ENCODE assay signal across 33 cellular contexts in genomic region chr9:108182270-108182669, GRCh38.
"Had no signal": no experiment of that assay in that cellular context is flagged by ENCODE, and none has a peak within 500 bp of the region (broad histone marks: within the 10 kb centered on the region; RNA-seq: fewer than 3 reads in every experiment).

No MANE protein-coding gene starts in this region.

- H3K27me3 ChIP-seq: adrenal gland, body of pancreas, brain microvascular endothelial cell, breast epithelium had no signal

- H3K4me3 Mint-ChIP-seq: activated CD4-positive, alpha-beta memory T cell treated with anti-CD3 and anti-CD28 coated beads, Interleukin-2, amount 10 ng/mL, durations not matched to agents 7 days and 5 days; activated CD4-positive, alpha-beta T cell treated with anti-CD3 and anti-CD28 coated beads for 36 hours; activated CD4-positive, alpha-beta T cell treated with anti-CD3 and anti-CD28 coated beads, Interleukin-2, amount 10 ng/mL, durations not matched to agents 7 days and 5 days; activated naive CD4-positive, alpha-beta T cell treated with anti-CD3 and anti-CD28 coated beads for 36 hours; activated naive CD8-positive, alpha-beta T cell treated with anti-CD3 and anti-CD28 coated beads for 36 hours; activated T-cell treated with anti-CD3 and anti-CD28 coated beads, Interleukin-2, amount 50 U/mL, for 4 hours; activated T-cell treated with anti-CD3 and anti-CD28 coated beads, Interleukin-2, amount 50 U/mL, for 72 hours; activated T-helper 1 cell treated with anti-CD3 and anti-CD28 coated beads, Interleukin-12 subunit alpha, Interleukin-12 subunit beta, Interleukin-2, Interleukin-4 antibody, amounts not matched to agents 30 ng/mL and 10 ng/mL and 1 ng/mL, durations not matched to agents 14 hours and 24 hours and 36 hours; activated T-helper 17 cell treated with anti-CD3 and anti-CD28 coated beads, Interleukin-2, amount 50 U/mL, for 72 hours; T-cell; T-helper 17 cell; WTC11 had no signal

- H3K36me3 Mint-ChIP-seq: activated naive CD4-positive, alpha-beta T cell treated with anti-CD3 and anti-CD28 coated beads, Interleukin-2, amount 50 U/mL, for 72 hours; activated naive CD8-positive, alpha-beta T cell treated with anti-CD3 and anti-CD28 coated beads for 36 hours; T-cell; WTC11 had no signal

- H3K4me1 ChIP-seq: adrenal gland, body of pancreas had no signal

- H3K4me1 Mint-ChIP-seq: activated CD4-positive, alpha-beta memory T cell treated with anti-CD3 and anti-CD28 coated beads, Interleukin-2, amount 10 ng/mL, durations not matched to agents 7 days and 5 days; activated CD4-positive, alpha-beta T cell treated with anti-CD3 and anti-CD28 coated beads for 36 hours; activated CD4-positive, alpha-beta T cell treated with anti-CD3 and anti-CD28 coated beads, Interleukin-2, amount 10 ng/mL, durations not matched to agents 7 days and 5 days; activated naive CD8-positive, alpha-beta T cell treated with anti-CD3 and anti-CD28 coated beads for 36 hours; activated T-helper 17 cell treated with anti-CD3 and anti-CD28 coated beads, Interleukin-2, amount 50 U/mL, for 72 hours; T-cell; T-helper 17 cell; WTC11 had no signal

- H3K9me3 Mint-ChIP-seq: activated CD4-positive, alpha-beta memory T cell treated with anti-CD3 and anti-CD28 coated beads, Interleukin-2, amount 10 ng/mL, durations not matched to agents 7 days and 5 days; activated CD4-positive, alpha-beta T cell treated with anti-CD3 and anti-CD28 coated beads, Interleukin-2, amount 10 ng/mL, durations not matched to agents 7 days and 5 days; activated naive CD4-positive, alpha-beta T cell treated with anti-CD3 and anti-CD28 coated beads for 36 hours; activated T-cell treated with anti-CD3 and anti-CD28 coated beads, Interleukin-2, amount 50 U/mL, for 4 hours; activated T-helper 1 cell treated with anti-CD3 and anti-CD28 coated beads, Interleukin-12 subunit alpha, Interleukin-12 subunit beta, Interleukin-2, Interleukin-4 antibody, amounts not matched to agents 30 ng/mL and 10 ng/mL and 1 ng/mL, durations not matched to agents 14 hours and 24 hours and 36 hours had no signal

- H3K36me3 ChIP-seq: adrenal gland, brain microvascular endothelial cell, breast epithelium, WERI-Rb-1 had no signal

- ATAC-seq: activated CD4-positive, alpha-beta T cell treated with anti-CD3 and anti-CD28 coated beads for 36 hours; activated naive CD4-positive, alpha-beta T cell treated with anti-CD3 and anti-CD28 coated beads, Interleukin-2, amount 50 U/mL, for 72 hours; activated T-cell treated with anti-CD3 and anti-CD28 coated beads, Interleukin-2, amount 50 U/mL, for 4 hours; activated T-cell treated with anti-CD3 and anti-CD28 coated beads, Interleukin-2, amount 50 U/mL, for 72 hours; activated T-helper 17 cell treated with anti-CD3 and anti-CD28 coated beads, Interleukin-2, amount 50 U/mL, for 72 hours; body of pancreas; T-cell; T-helper 17 cell; WTC11 had no signal

- DNase-seq: activated CD4-positive, alpha-beta memory T cell treated with anti-CD3 and anti-CD28 coated beads, Interleukin-2, amount 10 ng/mL, durations not matched to agents 7 days and 5 days; activated CD4-positive, alpha-beta T cell treated with anti-CD3 and anti-CD28 coated beads for 1 hour; activated CD4-positive, alpha-beta T cell treated with anti-CD3 and anti-CD28 coated beads for 36 hours; activated CD4-positive, alpha-beta T cell treated with anti-CD3 and anti-CD28 coated beads for 48 hours; activated CD4-positive, alpha-beta T cell treated with anti-CD3 and anti-CD28 coated beads, Interleukin-2, amount 10 ng/mL, durations not matched to agents 7 days and 5 days; activated CD4-positive, alpha-beta T cell treated with anti-CD3 and anti-CD28 coated beads, Interleukin-2, amount 50 U/mL, for 48 hours; activated CD4-positive, CD25-positive, alpha-beta regulatory T cell; activated CD8-positive, alpha-beta memory T cell treated with anti-CD3 and anti-CD28 coated beads, Interleukin-2, amount 50 U/mL, for 4 hours; activated effector memory CD4-positive, alpha-beta T cell treated with anti-CD3 and anti-CD28 coated beads, Interleukin-2, amount 50 U/mL, for 16 hours; activated gamma-delta T cell treated with Interleukin-2 at 50 U/mL for 16 hours; activated naive CD4-positive, alpha-beta T cell; activated naive CD4-positive, alpha-beta T cell treated with anti-CD3 and anti-CD28 coated beads for 36 hours; activated naive CD4-positive, alpha-beta T cell treated with anti-CD3 and anti-CD28 coated beads, Interleukin-2, amount 50 U/mL, for 16 hours; activated naive CD8-positive, alpha-beta T cell treated with anti-CD3 and anti-CD28 coated beads for 36 hours; activated T-cell treated with anti-CD3 and anti-CD28 coated beads for 4 hours; activated T-cell treated with anti-CD3 and anti-CD28 coated beads, Interleukin-2, amount 50 U/mL, for 1 hour; activated T-cell treated with anti-CD3 and anti-CD28 coated beads, Interleukin-2, amount 50 U/mL, for 4 hours; activated T-cell treated with anti-CD3 and anti-CD28 coated beads, Interleukin-2, amount 50 U/mL, for 72 hours; adrenal gland; amniotic stem cell; aorta; body of pancreas; central memory CD4-positive, alpha-beta T cell; T-cell; T-helper 17 cell; T1000; WERI-Rb-1 had no signal

- H3K27ac Mint-ChIP-seq: activated CD4-positive, alpha-beta memory T cell treated with anti-CD3 and anti-CD28 coated beads, Interleukin-2, amount 10 ng/mL, durations not matched to agents 7 days and 5 days; activated CD4-positive, alpha-beta T cell treated with anti-CD3 and anti-CD28 coated beads for 36 hours; activated CD4-positive, alpha-beta T cell treated with anti-CD3 and anti-CD28 coated beads, Interleukin-2, amount 10 ng/mL, durations not matched to agents 7 days and 5 days; activated naive CD4-positive, alpha-beta T cell treated with anti-CD3 and anti-CD28 coated beads for 36 hours; activated naive CD4-positive, alpha-beta T cell treated with anti-CD3 and anti-CD28 coated beads, Interleukin-2, amount 50 U/mL, for 72 hours; activated naive CD8-positive, alpha-beta T cell treated with anti-CD3 and anti-CD28 coated beads for 36 hours; activated T-cell treated with anti-CD3 and anti-CD28 coated beads, Interleukin-2, amount 50 U/mL, for 72 hours; activated T-helper 1 cell treated with anti-CD3 and anti-CD28 coated beads, Interleukin-12 subunit alpha, Interleukin-12 subunit beta, Interleukin-2, Interleukin-4 antibody, amounts not matched to agents 30 ng/mL and 10 ng/mL and 1 ng/mL, durations not matched to agents 14 hours and 24 hours and 36 hours; activated T-helper 17 cell treated with anti-CD3 and anti-CD28 coated beads, Interleukin-2, amount 50 U/mL, for 72 hours; T-cell; T-helper 17 cell; WTC11 had no signal

- H3K27me3 Mint-ChIP-seq: activated CD4-positive, alpha-beta memory T cell treated with anti-CD3 and anti-CD28 coated beads, Interleukin-2, amount 10 ng/mL, durations not matched to agents 7 days and 5 days; activated CD4-positive, alpha-beta T cell treated with anti-CD3 and anti-CD28 coated beads for 36 hours; activated CD4-positive, alpha-beta T cell treated with anti-CD3 and anti-CD28 coated beads, Interleukin-2, amount 10 ng/mL, durations not matched to agents 7 days and 5 days; activated naive CD8-positive, alpha-beta T cell treated with anti-CD3 and anti-CD28 coated beads for 36 hours; activated T-helper 17 cell treated with anti-CD3 and anti-CD28 coated beads, Interleukin-2, amount 50 U/mL, for 72 hours; T-cell; T-helper 17 cell had no signal

- H3K4me3 ChIP-seq: adrenal gland, body of pancreas, breast epithelium had no signal

- H3K27ac ChIP-seq: adrenal gland, body of pancreas, brain microvascular endothelial cell, breast epithelium, WERI-Rb-1 had no signal

- H3K9me3 ChIP-seq: adrenal gland, body of pancreas, breast epithelium had no signal
